5 cellular contexts compared by ENCODE assay signal in genomic region chrX:152713815-152714787, GRCh38. TPM values are rescaled to one million over a fixed set of nuclear protein-coding genes. Genes with fewer than 3 reads are reported as not detected.
"Had no signal": no experiment of that assay in that cellular context is flagged by ENCODE, and none has a peak within 500 bp of the region (broad histone marks: within the 10 kb centered on the region; RNA-seq: fewer than 3 reads in every experiment).

MAGEA2B (plus strand) TSS chrX:152714628; CDS start chrX:152717107, 2,479 bp downstream.

RNA-seq across cellular contexts. Expression of gene MAGEA2B, which starts in this region (rescaled TPM):
- total RNA-seq: PC-3; Right ventricle myocardium superior; SJSA1; T-cell; T-helper 1 cell treated with Interleukin-12 subunit alpha and Interleukin-12 subunit beta and Interleukin-4 antibody, amounts not matched to agents 30 ng/mL and 1 ng/mL, for 36 hours had no signal
